ENCODE assay signal across 8 cellular contexts in genomic region chr1:40948741-40949528, GRCh38. TPM values are rescaled to one million over a fixed set of nuclear protein-coding genes. Genes with fewer than 3 reads are reported as not detected.
DNase-seq lines count a peak whose midpoint lies in the region; ATAC-seq, FAIRE-seq and TF ChIP-seq lines count a peak whose summit lies in the region.

No MANE protein-coding gene starts in this region.

- H3K4me1 ChIP-seq in endothelial cell of umbilical vein (ENCODE audit: control insufficient read depth, extremely low read depth, insufficient read depth, low read length): peaks cover 6% of the 10 kb centered on the region

- dilution Hi-C loops in endothelial cell of umbilical vein (cut with MboI; ENCODE audit: extremely low pct_ligation_motif_present, low sequenced_read_pairs): no loop called here

- H3K79me2 ChIP-seq in endothelial cell of umbilical vein (ENCODE audit: control insufficient read depth, insufficient read depth, low read length): no peaks in the 10 kb centered on the region

- no peak overlapping the region for H3K4me3 ChIP-seq in endothelial cell of umbilical vein (replicated peaks in 1 of 3; ENCODE audit: insufficient read depth in 1 of 3, low read depth in 1 of 3, low read length in 3 of 3)

- no peak overlapping the region for H3K27ac Mint-ChIP-seq in activated CD8-positive, alpha-beta T cell treated with anti-CD3 and anti-CD28 coated beads for 36 hours
- H3K27ac Mint-ChIP-seq in naive thymus-derived CD8-positive, alpha-beta T cell: peak overlapping the region in 1 of 10 donors; percentile 30

- H3K4me2 ChIP-seq in endothelial cell of umbilical vein (ENCODE audit: insufficient read depth, low read length): peak overlapping the region; percentile 44

- FAIRE-seq in endothelial cell of umbilical vein (lab: Jason Lieb, UNC): peak; percentile 94

- TF ChIP-seq POLR2A in endothelial cell of umbilical vein (IDR thresholded peaks at IDR 0.05; ENCODE audit: low read depth, low read length): no peak

- no peaks in the 10 kb centered on the region for H3K9me3 Mint-ChIP-seq in activated CD8-positive, alpha-beta T cell treated with anti-CD3 and anti-CD28 coated beads for 36 hours
- peaks cover 0 to 4% (median 0%) of the 10 kb centered on the region in 9 donors for H3K9me3 Mint-ChIP-seq in naive thymus-derived CD8-positive, alpha-beta T cell

- H3K9me1 ChIP-seq in endothelial cell of umbilical vein (replicated peaks; ENCODE audit: control insufficient read depth, extremely low read depth, insufficient read depth, low read length): no peaks in the 10 kb centered on the region

- H3K27me3 Mint-ChIP-seq in activated CD8-positive, alpha-beta T cell treated with anti-CD3 and anti-CD28 coated beads for 36 hours: peaks cover 18% of the 10 kb centered on the region
- peaks cover 12 to 28% (median 15%) of the 10 kb centered on the region in 5 donors for H3K27me3 Mint-ChIP-seq in naive thymus-derived CD8-positive, alpha-beta T cell

- POLR2A ChIA-PET in activated CD8-positive, alpha-beta T cell treated with anti-CD3 and anti-CD28 coated beads for 36 hours (lab: Charles Lee): interaction anchor here (0.8 to 2.5 kb wide), 2 partner anchors 31 to 193 kb away, joined by 3 to 7 read pairs; partner anchors contain the start of gene CTPS1
- POLR2A ChIA-PET in endothelial cell of umbilical vein (lab: Charles Lee): interaction anchor here (0.5 to 2.3 kb wide), 7 partner anchors 16 to 174 kb away, joined by 3 to 27 read pairs (median 6); partner anchors contain the start of gene CITED4
- POLR2A ChIA-PET in naive thymus-derived CD8-positive, alpha-beta T cell (lab: Charles Lee): no interaction called here

- no peaks in the 10 kb centered on the region for H4K20me1 ChIP-seq in endothelial cell of umbilical vein (replicated peaks; ENCODE audit: control insufficient read depth, extremely low read depth, insufficient read depth, low read length)

- H3K4me3 Mint-ChIP-seq in activated CD8-positive, alpha-beta T cell treated with anti-CD3 and anti-CD28 coated beads for 36 hours: no peak overlapping the region
- H3K4me3 Mint-ChIP-seq in naive thymus-derived CD8-positive, alpha-beta T cell: no peak overlapping the region

- TF ChIP-seq CTCF in activated CD8-positive, alpha-beta T cell treated with anti-CD3 and anti-CD28 coated beads for 36 hours (IDR thresholded peaks at IDR 0.05): peak; percentile 87
- TF ChIP-seq CTCF in endothelial cell of umbilical vein (IDR thresholded peaks at IDR 0.05; ENCODE audit: extremely low read depth in 1 of 2, insufficient read depth in 1 of 2, low read depth in 1 of 2, low read length in 2 of 2): peak; percentile 69 to 84

- H3K27ac ChIP-seq in endothelial cell of umbilical vein (ENCODE audit: insufficient read depth, low read depth, low read length) (peak overlapping the region; percentile 66), substantia nigra (ENCODE audit: low read depth, low read length, poor library complexity, severe bottlenecking) (no peak overlapping the region)

- peaks cover 7% of the 10 kb centered on the region for H3K4me1 Mint-ChIP-seq in activated CD8-positive, alpha-beta T cell treated with anti-CD3 and anti-CD28 coated beads for 36 hours (ENCODE audit: low read depth)
- H3K4me1 Mint-ChIP-seq in naive thymus-derived CD8-positive, alpha-beta T cell: peaks cover 2 to 17% (median 9%) of the 10 kb centered on the region in 4 donors

- CTCF ChIA-PET in activated CD8-positive, alpha-beta T cell treated with anti-CD3 and anti-CD28 coated beads for 36 hours (lab: Charles Lee): interaction anchor here (0.8 to 6.6 kb wide), 27 partner anchors 10 to 417 kb away, joined by 3 to 105 read pairs (median 5); partner anchors contain the start of genes CITED4 and ZNF684
- CTCF ChIA-PET in endothelial cell of umbilical vein (lab: Charles Lee): interaction anchor here (0.6 to 19.5 kb wide), 40 partner anchors 9 to 440 kb away, joined by 3 to 898 read pairs (median 4); partner anchors contain the start of gene CITED4

- H3K36me3 ChIP-seq in endothelial cell of umbilical vein (ENCODE audit: control insufficient read depth in 2 of 2, extremely low read depth in 1 of 2, insufficient read depth in 2 of 2, low read length in 2 of 2): no peaks in the 10 kb centered on the region

- peak overlapping the region; percentile 33 for H3K9ac ChIP-seq in endothelial cell of umbilical vein (replicated peaks; ENCODE audit: extremely low read depth, insufficient read depth, low read length)

- DNase-seq in AG08396 (ENCODE audit: low spot score) (peak; percentile 63), H4 (ENCODE audit: low spot score) (peak; percentile 66), NCI-H82 treated with DMSO at 0.1 percent for 48 hours (lab: John Stamatoyannopoulos, UW; ENCODE audit: unreplicated experiment) (peak; percentile 58), endothelial cell of umbilical vein (ENCODE audit: low read depth, low spot score) (peak; percentile 85), substantia nigra (lab: John Stamatoyannopoulos, UW) (peak in 40 of 49 donors; percentile 1 to 69 (median 42))
- DNase-seq in activated CD8-positive, alpha-beta T cell treated with anti-CD3 and anti-CD28 coated beads for 36 hours: peak; percentile 89
- DNase-seq in naive thymus-derived CD8-positive, alpha-beta T cell: peak in 9 of 10 donors; percentile 2 to 67 (median 30)

- BruUV-seq in endothelial cell of umbilical vein (replicated peaks; lab: Mats Ljungman, UMichigan): no TSS peak

- intact Hi-C loops in activated CD8-positive, alpha-beta T cell treated with anti-CD3 and anti-CD28 coated beads for 36 hours (cut with micrococcal nuclease): no loop called here
- intact Hi-C loops in endothelial cell of umbilical vein (cut with micrococcal nuclease): loop anchor here (1.0 to 5.0 kb wide), 4 partner anchors 74 to 417 kb away; partner anchors contain the start of genes CITED4 and ZNF684

- peak overlapping the region; percentile 60 for H2AFZ ChIP-seq in endothelial cell of umbilical vein (ENCODE audit: low read depth, low read length)

- ATAC-seq in activated CD8-positive, alpha-beta T cell treated with anti-CD3 and anti-CD28 coated beads for 36 hours: peak; percentile 87
- peak in 1 of 2 donors; percentile 59 for ATAC-seq in naive thymus-derived CD8-positive, alpha-beta T cell
- no peak for ATAC-seq in GM18502 (IDR thresholded peaks at IDR 0.05; ENCODE audit: poor library complexity, unreplicated experiment)

- no peaks in the 10 kb centered on the region for H3K9me3 ChIP-seq in endothelial cell of umbilical vein (replicated peaks; ENCODE audit: control insufficient read depth, insufficient read depth, low read length)

- no peaks in the 10 kb centered on the region for H3K27me3 ChIP-seq in endothelial cell of umbilical vein (ENCODE audit: control insufficient read depth in 2 of 2, insufficient read depth in 2 of 2, low read length in 2 of 2)

- no peaks in the 10 kb centered on the region for H3K36me3 Mint-ChIP-seq in activated CD8-positive, alpha-beta T cell treated with anti-CD3 and anti-CD28 coated beads for 36 hours (ENCODE audit: low read depth)
- H3K36me3 Mint-ChIP-seq in naive thymus-derived CD8-positive, alpha-beta T cell: peaks cover 0 to 6% (median 4%) of the 10 kb centered on the region in 3 donors

TF ChIP-seq in endothelial cell of umbilical vein, 7 proteins besides CTCF, POLR2A, EP300 and RAD21:
- no peak for TF ChIP-seq MAX (IDR thresholded peaks at IDR 0.05; ENCODE audit: insufficient read depth, insufficient read length)
- no peak for TF ChIP-seq POLR2AphosphoS5 (IDR thresholded peaks at IDR 0.05; ENCODE audit: insufficient read depth, low read depth, low read length)
- TF ChIP-seq JUN (IDR thresholded peaks at IDR 0.05; ENCODE audit: borderline replicate concordance, insufficient read depth, insufficient read length, low read depth): peak; percentile 87
- no peak for TF ChIP-seq EZH2 (IDR thresholded peaks at IDR 0.05; ENCODE audit: borderline replicate concordance, low read depth, low read length, severe bottlenecking)
- TF ChIP-seq GATA2 (IDR thresholded peaks at IDR 0.05; ENCODE audit: insufficient read depth, insufficient read length, low read depth, low read length): no peak
- TF ChIP-seq MYC (IDR thresholded peaks at IDR 0.05; ENCODE audit: low read depth, low read length): no peak
- peak; percentile 85 for TF ChIP-seq FOS (IDR thresholded peaks at IDR 0.05; ENCODE audit: borderline replicate concordance, insufficient read depth, low read length)
TF ChIP-seq in endothelial cell of umbilical vein: peak in this region for 2.

RNA-seq across cellular contexts. Expression of gene CTPS1, which starts 30.6 kb away (rescaled TPM):
- 38.7 and 56.2 TPM in 2 replicates for total RNA-seq in H4 (2014; rRNA removed; shearing (Covaris generic))
- 100 to 1,000 TPM; 100 to 102 TPM for total RNA-seq in activated CD8-positive, alpha-beta T cell treated with anti-CD3 and anti-CD28 coated beads for 36 hours
- 63.8 and 65.8 TPM in 2 replicates for total RNA-seq in endothelial cell of umbilical vein
- polyA plus RNA-seq in endothelial cell of umbilical vein: 19.2 and 24.9 TPM in 2 replicates
- 30.0 and 40.4 TPM in 2 replicates for polyA plus RNA-seq in endothelial cell of umbilical vein (2011; cell fraction: cytosol; rRNA removed)
- polyA plus RNA-seq in endothelial cell of umbilical vein (2011; cell fraction: nucleus; rRNA removed): 86.3 and 112 TPM in 2 replicates
- 45.4 and 52.0 TPM in 2 replicates for polyA plus RNA-seq in endothelial cell of umbilical vein (2012)
- polyA minus RNA-seq in endothelial cell of umbilical vein: 44.4 and 46.0 TPM in 2 replicates
- 49.9 TPM for polyA minus RNA-seq in endothelial cell of umbilical vein (2011; cell fraction: cytosol; rRNA and poly(A)+ RNA removed)
- 54.9 and 77.7 TPM in 2 replicates for polyA minus RNA-seq in endothelial cell of umbilical vein (2011; cell fraction: nucleus; rRNA and poly(A)+ RNA removed)
- 10 to 100 TPM; 22.5 to 25.6 TPM for total RNA-seq in naive thymus-derived CD8-positive, alpha-beta T cell
- polyA plus RNA-seq in naive thymus-derived CD8-positive, alpha-beta T cell: 10 to 100 TPM; 12.7 to 21.3 (median 19.0) TPM

Comparison
In these comparisons a context has a peak if more than half of its experiments do, and no peak if none do; other contexts are left out.
1. DNase-seq: peak in every context shown above with its lines; median percentile 89 in activated CD8-positive, alpha-beta T cell treated with anti-CD3 and anti-CD28 coated beads for 36 hours; 85 in endothelial cell of umbilical vein; 66 in H4; 63 in AG08396; 58 in NCI-H82 treated with DMSO at 0.1 percent for 48 hours; 42 in substantia nigra; 30 in naive thymus-derived CD8-positive, alpha-beta T cell.